Comparison of ENCODE assay signal across 19 cellular contexts in the genomic region with DNA sequence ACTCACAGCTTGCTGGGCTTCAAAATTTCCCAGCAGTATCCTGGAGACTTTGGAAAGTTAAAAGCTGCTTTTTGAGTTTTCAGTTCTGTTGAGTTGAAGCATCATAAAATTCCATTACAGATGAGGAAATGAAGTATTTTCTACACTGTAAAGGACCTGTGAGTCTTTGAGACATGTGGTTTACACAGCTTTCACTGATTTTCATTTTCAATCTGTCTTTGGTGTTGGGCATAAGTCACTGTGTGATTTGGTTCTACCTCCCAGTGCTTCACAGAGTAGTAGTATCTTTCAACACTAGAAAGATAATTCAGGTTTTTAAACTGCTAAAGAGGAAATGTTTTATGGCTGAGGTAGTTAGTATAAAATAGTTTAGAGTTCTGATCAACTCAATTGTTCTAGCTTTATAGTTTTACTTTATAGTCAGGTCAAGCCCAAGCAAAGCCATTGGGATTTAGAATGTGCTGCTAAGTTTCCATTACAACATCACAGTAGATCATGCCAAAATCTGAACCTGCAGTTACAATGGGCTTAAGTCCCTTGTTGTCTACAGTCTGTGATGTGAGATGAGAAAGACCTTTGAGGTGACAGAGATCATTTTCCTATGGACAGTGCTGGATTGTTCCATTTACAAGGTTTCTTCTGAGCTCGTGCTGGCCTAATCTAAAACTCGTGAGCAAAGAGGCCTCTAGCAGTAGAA.
DNase-seq lines count a peak whose midpoint lies in the region; ATAC-seq, FAIRE-seq and TF ChIP-seq lines count a peak whose summit lies in the region.
"Had no signal": no experiment of that assay in that cellular context is flagged by ENCODE, and none has a peak within 500 bp of the region (broad histone marks: within the 10 kb centered on the region; RNA-seq: fewer than 3 reads in every experiment).

No MANE protein-coding gene starts in this region.

- TF ChIP-seq CTCF in GM20000 (IDR thresholded peaks at IDR 0.05; ENCODE audit: extremely low read depth, missing control alignments) (no peak), fibroblast of the aortic adventitia (IDR thresholded peaks at IDR 0.05; ENCODE audit: insufficient read depth, low read length) (no peak), natural killer cell (IDR thresholded peaks at IDR 0.05) (no peak)

- CTCF ChIA-PET in T-cell (lab: Charles Lee), result interaction anchor here in 1 of 2 donors (1.0 kb wide), 1 partner anchor 11 kb away, joined by 3 read pairs; no protein-coding TSS in a partner anchor

- H3K9me3 Mint-ChIP-seq in T-cell (no peaks in the 10 kb centered on the region), natural killer cell (no peaks in the 10 kb centered on the region)
- H3K9me3 Mint-ChIP-seq: CD4-positive, alpha-beta memory T cell had no signal

- in situ Hi-C loops in SK-MEL-5 (cut with HindIII; ENCODE audit: low pct_unique_long_range_greater_than_20kb, low sequenced_read_pairs), result no loop called here

- FAIRE-seq in GM18507 (lab: Jason Lieb, UNC), result peak; percentile 59

- H3K4me3 ChIP-seq in fibroblast of the aortic adventitia (ENCODE audit: low read depth, low read length), result no peak overlapping the region
- H3K4me3 ChIP-seq: BLaER1 had no signal

- intact Hi-C loops in natural killer cell (cut with micrococcal nuclease), result no loop called here

- H3K27ac Mint-ChIP-seq in T-cell (no peak overlapping the region), natural killer cell (no peak overlapping the region)
- H3K27ac Mint-ChIP-seq: CD4-positive, alpha-beta memory T cell had no signal

- no peaks in the 10 kb centered on the region for H3K4me1 Mint-ChIP-seq in T-cell
- no peaks in the 10 kb centered on the region for H3K4me1 Mint-ChIP-seq in natural killer cell
- H3K4me1 Mint-ChIP-seq: CD4-positive, alpha-beta memory T cell had no signal

- H3K36me3 Mint-ChIP-seq in T-cell (no peaks in the 10 kb centered on the region), natural killer cell (no peaks in the 10 kb centered on the region)
- H3K36me3 Mint-ChIP-seq: CD4-positive, alpha-beta memory T cell had no signal

- ATAC-seq in T-cell (replicated peaks in 1 of 4) (no peak), HG02981 (IDR thresholded peaks at IDR 0.05; ENCODE audit: unreplicated experiment) (no peak), natural killer cell (no peak)

- DNase-seq in GM18507 (ENCODE audit: extremely low spot score, insufficient read length, low read depth), result no peak
- peak; percentile 28 for DNase-seq in GM20000 (ENCODE audit: low spot score)
- DNase-seq in SK-MEL-5 (ENCODE audit: low read depth, low spot score), result peak; percentile 69
- peak; percentile 43 for DNase-seq in fibroblast of the aortic adventitia (ENCODE audit: low read depth)
- DNase-seq in activated CD4-positive, CD25-positive, alpha-beta regulatory T cell treated with anti-CD3 and anti-CD28 coated beads, Interleukin-2, amount 50 U/mL, for 72 hours, result no peak
- DNase-seq in T-cell, result no peak
- DNase-seq in natural killer cell, result no peak
- DNase-seq: CD4-positive, alpha-beta memory T cell; GF-D8; GOT3; NCI-H1436; NCI-H1930; NCI-H226; NCI-H524; NCI-H82; SHP77; SK-N-SH had no signal

- H3K4me3 Mint-ChIP-seq in T-cell (no peak overlapping the region), natural killer cell (no peak overlapping the region)
- H3K4me3 Mint-ChIP-seq: CD4-positive, alpha-beta memory T cell had no signal

- peaks cover 0 to 3% of the 10 kb centered on the region in 2 donors for H3K27me3 Mint-ChIP-seq in T-cell
- H3K27me3 Mint-ChIP-seq in natural killer cell (ENCODE audit: low read depth in 2 of 2), result peaks cover 4 to 33% of the 10 kb centered on the region in 2 donors

- POLR2A ChIA-PET in T-cell (lab: Charles Lee), result no interaction called here

Comparison
In these comparisons a context has a peak if more than half of its experiments do, and no peak if none do; other contexts are left out.
1. DNase-seq: peak in GM20000 (single experiment), SK-MEL-5 (single experiment) and fibroblast of the aortic adventitia (single experiment); none in GM18507 (single experiment), activated CD4-positive, CD25-positive, alpha-beta regulatory T cell treated with anti-CD3 and anti-CD28 coated beads, Interleukin-2, amount 50 U/mL, for 72 hours (single experiment), T-cell (0 of 34) and natural killer cell (single experiment).